Comparison of ENCODE assay signal across 9 cellular contexts in the genomic region with DNA sequence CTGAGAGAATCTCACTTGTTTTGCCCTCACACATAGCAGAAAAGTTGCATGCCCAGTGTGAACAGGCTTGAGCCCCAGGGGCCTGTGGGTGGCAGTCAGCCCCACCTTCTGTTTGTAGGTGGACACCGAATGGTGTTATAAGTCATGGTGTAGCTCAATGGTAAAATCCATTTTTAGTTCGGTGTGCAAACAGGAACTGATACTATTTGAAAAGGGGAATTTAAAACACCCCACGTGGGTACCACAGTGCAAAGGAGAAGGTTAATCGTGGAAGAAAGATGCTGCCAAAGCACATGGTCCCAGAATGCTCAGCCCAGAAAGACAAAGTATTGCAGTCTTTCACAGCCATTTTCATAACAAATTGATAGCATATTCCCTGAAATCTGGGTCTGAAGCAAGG.
A peak's percentile ranks its signal among the peaks of the same experiment; 100 is the strongest.
DNase-seq lines count a peak whose midpoint lies in the region; ATAC-seq and TF ChIP-seq lines count a peak whose summit lies in the region.
"Had no signal": no experiment of that assay in that cellular context is flagged by ENCODE, and none has a peak within 500 bp of the region (broad histone marks: within the 10 kb centered on the region; RNA-seq: fewer than 3 reads in every experiment).

No MANE protein-coding gene starts in this region.

- TF ChIP-seq EP300 in stomach (IDR thresholded peaks at IDR 0.05) = no peak

- H3K27me3 ChIP-seq in BLaER1 treated with 17β-estradiol and CSF1 and Interleukin-3, amounts not matched to agents 10 nM and 100 nM = no peaks in the 10 kb centered on the region
- H3K27me3 ChIP-seq in stomach (no peaks in the 10 kb centered on the region), SJCRH30 (no peaks in the 10 kb centered on the region)

- H3K27me3 Mint-ChIP-seq in IgD-negative memory B cell = no peaks in the 10 kb centered on the region
- H3K27me3 Mint-ChIP-seq: dendritic cell treated with granulocyte-macrophage colony-stimulating factor and Interleukin-4, amounts not matched to agents 40 ng/mL and 50 ng/mL, for 4 days had no signal

- H3K4me1 ChIP-seq in BLaER1 treated with 17β-estradiol and CSF1 and Interleukin-3, amounts not matched to agents 10 nM and 100 nM = peaks cover 4 to 18% (median 12%) of the 10 kb centered on the region in 10 experiments; a peak in 15 of 20 replicates
- H3K4me1 ChIP-seq in stomach = no peaks in the 10 kb centered on the region
- H3K4me1 ChIP-seq in SJCRH30 = no peaks in the 10 kb centered on the region

- no peak for TF ChIP-seq POLR2A in stomach (IDR thresholded peaks at IDR 0.05)

- DNase-seq in stomach (no peak), SK-N-DZ (ENCODE audit: low spot score) (no peak), SJCRH30 (no peak), islet precursor cell (no peak)

- H3K36me3 ChIP-seq in BLaER1 treated with 17β-estradiol and CSF1 and Interleukin-3, amounts not matched to agents 10 nM and 100 nM = no peaks in the 10 kb centered on the region
- no peaks in the 10 kb centered on the region for H3K36me3 ChIP-seq in stomach
- H3K36me3 ChIP-seq in SJCRH30 = no peaks in the 10 kb centered on the region

- H3K4me2 ChIP-seq in BLaER1 treated with 17β-estradiol and CSF1 and Interleukin-3, amounts not matched to agents 10 nM and 100 nM = peak overlapping the region; percentile 2 to 49 (median 23); a peak in 16 of 22 replicates

- 74 to 88% (median 87%) methylated on average over 4 of the region's 4 CpGs for WGBS in stomach, 5 donors

- no peak overlapping the region for H3K9ac ChIP-seq in BLaER1 treated with 17β-estradiol and CSF1 and Interleukin-3, amounts not matched to agents 10 nM and 100 nM

- peaks cover 31 to 44% (median 31%) of the 10 kb centered on the region in 3 donors for H3K4me1 Mint-ChIP-seq in IgD-negative memory B cell

- ATAC-seq in GM19328 (IDR thresholded peaks at IDR 0.05; ENCODE audit: unreplicated experiment) (peak; percentile 85), HG02870 (IDR thresholded peaks at IDR 0.05; ENCODE audit: unreplicated experiment) (peak; percentile 88)

- intact Hi-C loops in stomach (cut with DNase I; ENCODE audit: low total_unique reads) = no loop called here

- H3K27ac Mint-ChIP-seq in IgD-negative memory B cell = peak overlapping the region; percentile 14 to 92 (median 88)

- peaks cover 0 to 5% (median 0%) of the 10 kb centered on the region in 3 donors for H3K9me3 Mint-ChIP-seq in IgD-negative memory B cell
- H3K9me3 Mint-ChIP-seq: dendritic cell treated with granulocyte-macrophage colony-stimulating factor and Interleukin-4, amounts not matched to agents 40 ng/mL and 50 ng/mL, for 4 days had no signal

- H3K36me3 Mint-ChIP-seq in IgD-negative memory B cell = no peaks in the 10 kb centered on the region

- no peak overlapping the region; a peak in 1 of 22 replicates for H3K27ac ChIP-seq in BLaER1 treated with 17β-estradiol and CSF1 and Interleukin-3, amounts not matched to agents 10 nM and 100 nM
- H3K27ac ChIP-seq in stomach = no peak overlapping the region
- H3K27ac ChIP-seq in SJCRH30 = no peak overlapping the region

- no peaks in the 10 kb centered on the region for H3K9me3 ChIP-seq in BLaER1 treated with 17β-estradiol and CSF1 and Interleukin-3, amounts not matched to agents 10 nM and 100 nM (replicated peaks in 1 of 11)
- H3K9me3 ChIP-seq in stomach = no peaks in the 10 kb centered on the region
- H3K9me3 ChIP-seq in SJCRH30 (replicated peaks) = no peaks in the 10 kb centered on the region

- H3K4me3 ChIP-seq in BLaER1 treated with 17β-estradiol and CSF1 and Interleukin-3, amounts not matched to agents 10 nM and 100 nM = no peak overlapping the region
- H3K4me3 ChIP-seq in stomach (no peak overlapping the region), SJCRH30 (no peak overlapping the region)

- H4K20me1 ChIP-seq in BLaER1 treated with 17β-estradiol and CSF1 and Interleukin-3, amounts not matched to agents 10 nM and 100 nM = no peaks in the 10 kb centered on the region

- peak overlapping the region in 2 of 4 donors; percentile 72 to 80 for H3K4me3 Mint-ChIP-seq in IgD-negative memory B cell
- H3K4me3 Mint-ChIP-seq: dendritic cell treated with granulocyte-macrophage colony-stimulating factor and Interleukin-4, amounts not matched to agents 40 ng/mL and 50 ng/mL, for 4 days had no signal

- no peak for TF ChIP-seq CTCF in stomach (IDR thresholded peaks at IDR 0.05)
